Comparison of ENCODE assay signal across 9 cellular contexts in genomic region chr6:111764238-111765182, GRCh38.
DNase-seq lines count a peak whose midpoint lies in the region; ATAC-seq and TF ChIP-seq lines count a peak whose summit lies in the region.
"Had no signal": no experiment of that assay in that cellular context is flagged by ENCODE, and none has a peak within 500 bp of the region (broad histone marks: within the 10 kb centered on the region; RNA-seq: fewer than 3 reads in every experiment).

No MANE protein-coding gene starts in this region.

- ATAC-seq in GM18858 (IDR thresholded peaks at IDR 0.05; ENCODE audit: unreplicated experiment) (peak; percentile 87), HG02642 (IDR thresholded peaks at IDR 0.05; ENCODE audit: poor library complexity, unreplicated experiment) (peak; percentile 82)

- no peak for DNase-seq in SK-N-MC (ENCODE audit: low read depth, low spot score)
- DNase-seq in brain microvascular endothelial cell = peak; percentile 42
- peak; percentile 37 to 48 for DNase-seq in stimulated activated CD4-positive, alpha-beta T cell treated with anti-CD3 and anti-CD28 coated beads, Interleukin-1b, Interleukin-23, amount 100 ng/mL, for 4 hours (ENCODE audit: low read depth in 2 of 2)
- no peak for DNase-seq in SW480 (ENCODE audit: low spot score)
- DNase-seq in NCI-H2029 treated with DMSO at 0.1 percent for 48 hours (lab: John Stamatoyannopoulos, UW) = no peak
- DNase-seq in RKO (ENCODE audit: low spot score) = no peak

- no peaks in the 10 kb centered on the region for H3K36me3 ChIP-seq in SK-N-MC (ENCODE audit: insufficient read depth, low read length)
- H3K36me3 ChIP-seq in brain microvascular endothelial cell (replicated peaks) = no peaks in the 10 kb centered on the region

- no peaks in the 10 kb centered on the region for H3K9me3 ChIP-seq in SK-N-MC (ENCODE audit: low read depth, low read length)

- no peak for TF ChIP-seq CTCF in brain microvascular endothelial cell (IDR thresholded peaks at IDR 0.05; ENCODE audit: low read depth, low read length, missing control alignments)

- in situ Hi-C loops in brain microvascular endothelial cell (cut with HindIII; ENCODE audit: low pct_ligation_motif_present, low sequenced_read_pairs) = no loop called here

- H3K27ac ChIP-seq in SK-N-MC (peak overlapping the region; percentile 93), brain microvascular endothelial cell (peak overlapping the region; percentile 30)
- H3K27ac ChIP-seq: HL-60 had no signal

- no peaks in the 10 kb centered on the region for H3K27me3 ChIP-seq in brain microvascular endothelial cell (replicated peaks)

- H3K4me3 ChIP-seq in SK-N-MC (peak overlapping the region; percentile 27), brain microvascular endothelial cell (ENCODE audit: low read depth, low read length) (no peak overlapping the region)

- H3K9ac ChIP-seq in SK-N-MC (ENCODE audit: insufficient read length) = no peak overlapping the region

Comparison
In these comparisons a context has a peak if more than half of its experiments do, and no peak if none do; other contexts are left out.
1. DNase-seq: peak in brain microvascular endothelial cell (single experiment) and stimulated activated CD4-positive, alpha-beta T cell treated with anti-CD3 and anti-CD28 coated beads, Interleukin-1b, Interleukin-23, amount 100 ng/mL, for 4 hours (2 of 2); none in SK-N-MC (single experiment), SW480 (single experiment), NCI-H2029 treated with DMSO at 0.1 percent for 48 hours (single experiment) and RKO (single experiment).